ENCODE assay signal across 20 cellular contexts in genomic region chr21:40165212-40165611, GRCh38.
A peak's percentile ranks its signal among the peaks of the same experiment; 100 is the strongest.
DNase-seq lines count a peak whose midpoint lies in the region; ATAC-seq, FAIRE-seq and TF ChIP-seq lines count a peak whose summit lies in the region.
"Had no signal": no experiment of that assay in that cellular context is flagged by ENCODE, and none has a peak within 500 bp of the region (broad histone marks: within the 10 kb centered on the region; RNA-seq: fewer than 3 reads in every experiment).

No MANE protein-coding gene starts in this region.

- H3K4me2 ChIP-seq in GM23338, result no peak overlapping the region
- peak overlapping the region; percentile 69 for H3K4me2 ChIP-seq in astrocyte (ENCODE audit: low read length)
- H3K4me2 ChIP-seq in neural progenitor cell, result peak overlapping the region; percentile 56

- ATAC-seq in GM23338 (peak; percentile 29; the same call in 1 of the 3 replicates), left cardiac atrium (peak; percentile 63 to 74)
- ATAC-seq in activated T-cell treated with anti-CD3 and anti-CD28 coated beads, Interleukin-2, amount 50 U/mL, for 4 hours, result no peak
- ATAC-seq: HepG2, PC-3 had no signal

- TF ChIP-seq CTCF in GM23338 (conservative IDR thresholded peaks at IDR 0.05; ENCODE audit: low read depth in 2 of 2) (no peak), astrocyte (IDR thresholded peaks at IDR 0.05; ENCODE audit: insufficient read depth, low read depth, low read length) (no peak), neural progenitor cell (IDR thresholded peaks at IDR 0.05) (no peak), CD14-positive monocyte (IDR thresholded peaks at IDR 0.05) (no peak)

- in situ Hi-C loops in ACHN (cut with HindIII; ENCODE audit: low pct_ligation_motif_present, low pct_unique_long_range_greater_than_20kb, low sequenced_read_pairs), result no loop called here

- H3K36me3 ChIP-seq in GM23338 (ENCODE audit: insufficient read depth) (no peaks in the 10 kb centered on the region), astrocyte (ENCODE audit: insufficient read depth, low read length) (no peaks in the 10 kb centered on the region), neural progenitor cell (no peaks in the 10 kb centered on the region)
- H3K36me3 ChIP-seq: SJSA1 had no signal

- H3K79me2 ChIP-seq in GM23338 (replicated peaks; ENCODE audit: insufficient read depth) (no peaks in the 10 kb centered on the region), astrocyte (ENCODE audit: insufficient read depth, low read length) (no peaks in the 10 kb centered on the region), neural progenitor cell (ENCODE audit: low read depth) (no peaks in the 10 kb centered on the region)

- H3K9ac ChIP-seq in astrocyte (ENCODE audit: low read length), result peak overlapping the region; percentile 48
- no peak overlapping the region for H3K9ac ChIP-seq in neural progenitor cell

- H3K4me3 ChIP-seq in GM23338, result no peak overlapping the region
- no peak overlapping the region for H3K4me3 ChIP-seq in astrocyte (ENCODE audit: insufficient read depth, low read depth, low read length)
- no peak overlapping the region for H3K4me3 ChIP-seq in neural progenitor cell
- H3K4me3 ChIP-seq: SJSA1 had no signal

- intact Hi-C loops in left cardiac atrium (cut with DNase I), result no loop called here
- intact Hi-C loops in CD14-positive monocyte (cut with micrococcal nuclease), result no loop called here

- H3K27me3 Mint-ChIP-seq in GM23338 (ENCODE audit: insufficient read depth, low read depth, poor library complexity), result no peaks in the 10 kb centered on the region
- no peaks in the 10 kb centered on the region for H3K27me3 Mint-ChIP-seq in astrocyte (ENCODE audit: low read depth, unreplicated experiment)
- H3K27me3 Mint-ChIP-seq in neural progenitor cell (ENCODE audit: insufficient read depth, low read depth), result peaks cover 19% of the 10 kb centered on the region
- H3K27me3 Mint-ChIP-seq in CD14-positive monocyte (ENCODE audit: low read depth in 3 of 3), result peaks cover 2% of the 10 kb centered on the region in 3 donors
- no peaks in the 10 kb centered on the region for H3K27me3 Mint-ChIP-seq in activated T-cell treated with anti-CD3 and anti-CD28 coated beads, Interleukin-2, amount 50 U/mL, for 4 hours (ENCODE audit: low read depth)
- H3K27me3 Mint-ChIP-seq: CD4-positive, CD25-positive, alpha-beta regulatory T cell had no signal

- H3K27ac ChIP-seq in GM23338 (ENCODE audit: low read depth) (no peak overlapping the region), astrocyte (ENCODE audit: low read depth, low read length) (peak overlapping the region; percentile 60), neural progenitor cell (peak overlapping the region; percentile 86)
- H3K27ac ChIP-seq: RWPE1, SJSA1 had no signal

- H3K27ac Mint-ChIP-seq in GM23338 (no peak overlapping the region), astrocyte (ENCODE audit: unreplicated experiment) (no peak overlapping the region), neural progenitor cell (no peak overlapping the region), CD14-positive monocyte (no peak overlapping the region)
- H3K27ac Mint-ChIP-seq: CD4-positive, CD25-positive, alpha-beta regulatory T cell had no signal

- DNase-seq in GM23338 (ENCODE audit: low spot score) (no peak), astrocyte (ENCODE audit: low read depth) (peak; percentile 51), left cardiac atrium (no peak), neural progenitor cell (ENCODE audit: low spot score) (peak; percentile 61), ACHN (no peak), CD14-positive monocyte (ENCODE audit: low spot score) (no peak), SK-N-DZ (ENCODE audit: low spot score) (no peak)
- no peak for DNase-seq in activated T-cell treated with anti-CD3 and anti-CD28 coated beads, Interleukin-2, amount 50 U/mL, for 4 hours
- DNase-seq: AML-193; Caco-2; CD4-positive, CD25-positive, alpha-beta regulatory T cell; HCEC 1CT; KG1; NCI-H1417 treated with DMSO at 0.1 percent for 48 hours; NCI-H2029 treated with DMSO at 0.1 percent for 48 hours; NCI-H82; PC-3 had no signal

- H3K4me1 ChIP-seq in GM23338 (ENCODE audit: insufficient read depth), result no peaks in the 10 kb centered on the region
- H3K4me1 ChIP-seq in astrocyte (ENCODE audit: insufficient read depth, low read length), result peaks cover 13% of the 10 kb centered on the region
- H3K4me1 ChIP-seq in neural progenitor cell, result peaks cover 23% of the 10 kb centered on the region
- H3K4me1 ChIP-seq: Caco-2, SJSA1 had no signal

- H4K20me1 ChIP-seq in GM23338 (replicated peaks; ENCODE audit: insufficient read depth) (no peaks in the 10 kb centered on the region), astrocyte (ENCODE audit: insufficient read depth, low read length) (no peaks in the 10 kb centered on the region), neural progenitor cell (ENCODE audit: low read depth) (no peaks in the 10 kb centered on the region)

- H3K27me3 ChIP-seq in GM23338 (ENCODE audit: insufficient read depth) (no peaks in the 10 kb centered on the region), astrocyte (ENCODE audit: insufficient read depth, low read length) (no peaks in the 10 kb centered on the region), neural progenitor cell (no peaks in the 10 kb centered on the region)
- H3K27me3 ChIP-seq: SJSA1 had no signal

- peaks cover 4% of the 10 kb centered on the region; the same call in 2 of the 3 replicates for H3K36me3 Mint-ChIP-seq in GM23338 (ENCODE audit: low read depth)
- no peaks in the 10 kb centered on the region for H3K36me3 Mint-ChIP-seq in astrocyte (ENCODE audit: low read depth, unreplicated experiment)
- H3K36me3 Mint-ChIP-seq in neural progenitor cell, result no peaks in the 10 kb centered on the region
- no peaks in the 10 kb centered on the region for H3K36me3 Mint-ChIP-seq in CD14-positive monocyte
- H3K36me3 Mint-ChIP-seq in activated T-cell treated with anti-CD3 and anti-CD28 coated beads, Interleukin-2, amount 50 U/mL, for 4 hours (ENCODE audit: insufficient read depth), result no peaks in the 10 kb centered on the region
- H3K36me3 Mint-ChIP-seq: CD4-positive, CD25-positive, alpha-beta regulatory T cell had no signal

- H3K9me3 Mint-ChIP-seq in GM23338, result peaks cover 47% of the 10 kb centered on the region
- H3K9me3 Mint-ChIP-seq in astrocyte (ENCODE audit: unreplicated experiment), result no peaks in the 10 kb centered on the region
- H3K9me3 Mint-ChIP-seq in neural progenitor cell, result peaks cover 5% of the 10 kb centered on the region
- peaks cover 9 to 24% (median 17%) of the 10 kb centered on the region in 7 donors for H3K9me3 Mint-ChIP-seq in CD14-positive monocyte
- H3K9me3 Mint-ChIP-seq in activated T-cell treated with anti-CD3 and anti-CD28 coated beads, Interleukin-2, amount 50 U/mL, for 4 hours, result no peaks in the 10 kb centered on the region

- H2AFZ ChIP-seq in GM23338 (no peak overlapping the region), astrocyte (ENCODE audit: low read depth, low read length) (no peak overlapping the region), neural progenitor cell (replicated peaks) (peak overlapping the region; percentile 19)

- no peak for FAIRE-seq in astrocyte (lab: Jason Lieb, UNC)
- FAIRE-seq: HepG2 had no signal

- H3F3A ChIP-seq in GM23338 (replicated peaks; ENCODE audit: low read depth) (no peaks in the 10 kb centered on the region), neural progenitor cell (ENCODE audit: low read depth) (peaks cover 24% of the 10 kb centered on the region)

- peaks cover 2% of the 10 kb centered on the region; the same call in 2 of the 3 replicates for H3K4me1 Mint-ChIP-seq in GM23338
- H3K4me1 Mint-ChIP-seq in astrocyte (ENCODE audit: low read depth, unreplicated experiment), result no peaks in the 10 kb centered on the region
- peaks cover 19% of the 10 kb centered on the region for H3K4me1 Mint-ChIP-seq in neural progenitor cell
- H3K4me1 Mint-ChIP-seq in CD14-positive monocyte, result peaks cover 1% of the 10 kb centered on the region
- H3K4me1 Mint-ChIP-seq in activated T-cell treated with anti-CD3 and anti-CD28 coated beads, Interleukin-2, amount 50 U/mL, for 4 hours (ENCODE audit: low read depth), result no peaks in the 10 kb centered on the region
- H3K4me1 Mint-ChIP-seq: CD4-positive, CD25-positive, alpha-beta regulatory T cell had no signal

- no peaks in the 10 kb centered on the region for H3K9me2 ChIP-seq in GM23338 (ENCODE audit: insufficient read depth)

- no peak overlapping the region for H3K4me3 Mint-ChIP-seq in GM23338
- no peak overlapping the region for H3K4me3 Mint-ChIP-seq in astrocyte (ENCODE audit: unreplicated experiment)
- H3K4me3 Mint-ChIP-seq in neural progenitor cell, result no peak overlapping the region
- no peak overlapping the region for H3K4me3 Mint-ChIP-seq in CD14-positive monocyte
- no peak overlapping the region for H3K4me3 Mint-ChIP-seq in activated T-cell treated with anti-CD3 and anti-CD28 coated beads, Interleukin-2, amount 50 U/mL, for 4 hours
- H3K4me3 Mint-ChIP-seq: CD4-positive, CD25-positive, alpha-beta regulatory T cell had no signal

- H3K9me3 ChIP-seq in astrocyte (ENCODE audit: insufficient read depth, low read depth, low read length) (peaks cover 3% of the 10 kb centered on the region), neural progenitor cell (ENCODE audit: low read depth) (no peaks in the 10 kb centered on the region)
- H3K9me3 ChIP-seq: Caco-2, SJSA1 had no signal

TF ChIP-seq in GM23338, 12 proteins besides CTCF, POLR2A, EP300 and RAD21 (continues in another document):
- TF ChIP-seq REST (IDR thresholded peaks at IDR 0.05; ENCODE audit: unreplicated experiment) (no peak), STAT1 (IDR thresholded peaks at IDR 0.05; ENCODE audit: unreplicated experiment) (no peak), CREB1 (CRISPR knock-in tag; IDR thresholded peaks at IDR 0.05; ENCODE audit: low read depth) (no peak)

Comparison
In these comparisons a context has a peak if more than half of its experiments do, and no peak if none do; other contexts are left out.
1. ATAC-seq: peak in GM23338 (single experiment) and left cardiac atrium (2 of 2); none in activated T-cell treated with anti-CD3 and anti-CD28 coated beads, Interleukin-2, amount 50 U/mL, for 4 hours (0 of 2).
2. DNase-seq: peak in astrocyte (single experiment) and neural progenitor cell (single experiment); none in GM23338 (single experiment), left cardiac atrium (single experiment), ACHN (single experiment), CD14-positive monocyte (single experiment), activated T-cell treated with anti-CD3 and anti-CD28 coated beads, Interleukin-2, amount 50 U/mL, for 4 hours (single experiment) and SK-N-DZ (single experiment).